Comparison of ENCODE assay signal across 8 cellular contexts in genomic region chr11:76680517-76681425, GRCh38. TPM values are rescaled to one million over a fixed set of nuclear protein-coding genes. Genes with fewer than 3 reads are reported as not detected.
DNase-seq lines count a peak whose midpoint lies in the region; ATAC-seq and TF ChIP-seq lines count a peak whose summit lies in the region.

No MANE protein-coding gene starts in this region.

- H3K27ac ChIP-seq in tibial artery: peak overlapping the region in 1 of 2 donors; percentile 21

- H3K4me3 ChIP-seq in fibroblast of the aortic adventitia (ENCODE audit: low read depth, low read length): peak overlapping the region; percentile 22
- no peak overlapping the region for H3K4me3 ChIP-seq in tibial artery

- peak; percentile 82 for TF ChIP-seq CTCF in fibroblast of the aortic adventitia (IDR thresholded peaks at IDR 0.05; ENCODE audit: insufficient read depth, low read length)
- TF ChIP-seq CTCF in tibial artery (IDR thresholded peaks at IDR 0.05): peak; percentile 85 to 91

- DNase-seq in GM03348 (ENCODE audit: low spot score) (peak; percentile 89), KBM-7 (peak; percentile 78), RKO (ENCODE audit: low spot score) (peak; percentile 52), fibroblast of the aortic adventitia (ENCODE audit: low read depth) (peak; percentile 75), nucleus accumbens (lab: John Stamatoyannopoulos, UW) (peak in 43 of 56 donors; percentile 2 to 74 (median 20)), tibial artery (peak; percentile 68 to 83)
- peak; percentile 76 to 79 for DNase-seq in activated T-cell treated with anti-CD3 and anti-CD28 coated beads, Interleukin-2, amount 50 U/mL, for 72 hours

- H3K9me3 Mint-ChIP-seq in activated T-cell treated with anti-CD3 and anti-CD28 coated beads, Interleukin-2, amount 50 U/mL, for 72 hours: no peaks in the 10 kb centered on the region

- peaks cover 24% of the 10 kb centered on the region for H3K4me1 Mint-ChIP-seq in activated T-cell treated with anti-CD3 and anti-CD28 coated beads, Interleukin-2, amount 50 U/mL, for 72 hours (ENCODE audit: low read depth)

- no peak overlapping the region for H3K27ac Mint-ChIP-seq in activated T-cell treated with anti-CD3 and anti-CD28 coated beads, Interleukin-2, amount 50 U/mL, for 72 hours

- in situ Hi-C loops in KBM-7 (cut with MboI; ENCODE audit: low pct_unique_long_range_greater_than_20kb, low sequenced_read_pairs): loop anchor here (25.0 kb wide), 1 partner anchor 93 kb away; no protein-coding TSS in a partner anchor

- H3K27me3 ChIP-seq in tibial artery: no peaks in the 10 kb centered on the region

- H3K27me3 Mint-ChIP-seq in activated T-cell treated with anti-CD3 and anti-CD28 coated beads, Interleukin-2, amount 50 U/mL, for 72 hours (ENCODE audit: low read depth): peaks cover 19% of the 10 kb centered on the region

- intact Hi-C loops in tibial artery (cut with DNase I; ENCODE audit: low total_unique reads): no loop called here

- H3K36me3 ChIP-seq in tibial artery: no peaks in the 10 kb centered on the region

- ATAC-seq in activated T-cell treated with anti-CD3 and anti-CD28 coated beads, Interleukin-2, amount 50 U/mL, for 72 hours (replicated peaks in 1 of 2): peak; percentile 79 to 84
- ATAC-seq in HG02970 (IDR thresholded peaks at IDR 0.05; ENCODE audit: low FRiP score, unreplicated experiment): no peak

- no peak overlapping the region for H3K4me3 Mint-ChIP-seq in activated T-cell treated with anti-CD3 and anti-CD28 coated beads, Interleukin-2, amount 50 U/mL, for 72 hours

- H3K4me1 ChIP-seq in tibial artery: peaks cover 0 to 7% (median 3%) of the 10 kb centered on the region in 4 donors

- no peaks in the 10 kb centered on the region for H3K9me3 ChIP-seq in tibial artery

- H3K36me3 Mint-ChIP-seq in activated T-cell treated with anti-CD3 and anti-CD28 coated beads, Interleukin-2, amount 50 U/mL, for 72 hours (ENCODE audit: insufficient read depth in 2 of 2): no peaks in the 10 kb centered on the region

RNA-seq across cellular contexts. Expression of gene LRRC32, which starts 10.2 kb away (rescaled TPM):
- total RNA-seq in activated T-cell treated with anti-CD3 and anti-CD28 coated beads, Interleukin-2, amount 50 U/mL, for 72 hours: 10 to 100 TPM; 12.5 to 16.4 TPM
- total RNA-seq in fibroblast of the aortic adventitia (ENCODE audit: low replicate concordance): 23.1 and 30.0 TPM in 2 replicates

Comparison
In these comparisons a context has a peak if more than half of its experiments do, and no peak if none do; other contexts are left out.
1. DNase-seq: peak in every context shown above with its lines; median percentile 89 in GM03348; 78 in KBM-7; 78 in activated T-cell treated with anti-CD3 and anti-CD28 coated beads, Interleukin-2, amount 50 U/mL, for 72 hours; 76 in tibial artery; 75 in fibroblast of the aortic adventitia; 52 in RKO; 20 in nucleus accumbens.